Comparison of ENCODE assay signal across 23 cellular contexts in genomic region chr2:239951117-239951734, GRCh38.
"Had no signal": no experiment of that assay in that cellular context is flagged by ENCODE, and none has a peak within 500 bp of the region (broad histone marks: within the 10 kb centered on the region; RNA-seq: fewer than 3 reads in every experiment).

No MANE protein-coding gene starts in this region.

- DNase-seq: activated B cell treated with CpG ODN at 0.5 μM for 24 hours; activated CD4-positive, alpha-beta T cell treated with anti-CD3 and anti-CD28 coated beads for 36 hours; activated CD4-positive, alpha-beta T cell treated with anti-CD3 and anti-CD28 coated beads, Interleukin-2, amount 50 U/mL, for 48 hours; activated gamma-delta T cell; activated naive CD4-positive, alpha-beta T cell treated with anti-CD3 and anti-CD28 coated beads, Interleukin-2, amount 50 U/mL, for 16 hours; activated T-cell treated with anti-CD3 and anti-CD28 coated beads, Interleukin-2, amount 50 U/mL, for 72 hours; brain microvascular endothelial cell; colonic mucosa; effector memory CD8-positive, alpha-beta T cell; foreskin melanocyte; naive thymus-derived CD8-positive, alpha-beta T cell; stimulated activated CD4-positive, alpha-beta T cell treated with anti-CD3 and anti-CD28 coated beads, Interleukin-2, amount 100 ng/mL, for 48 hours; stimulated activated CD8-positive, alpha-beta memory T cell treated with anti-CD3 and anti-CD28 coated beads, Interleukin-4, amount 100 ng/mL, for 48 hours; stimulated activated naive B cell treated with anti-CD40 and anti-IgM and Interleukin-4, amounts not matched to agents 10 μg/mL and 1 μg/mL and 100 μg/mL, for 72 hours; T1000; transverse colon; uterus had no signal

- H3K9me3 ChIP-seq: ascending aorta, colonic mucosa, pancreas, transverse colon, uterus had no signal

- H3K27ac ChIP-seq: brain microvascular endothelial cell, colonic mucosa, hepatocyte, pancreas, transverse colon, uterus had no signal

- H3K27me3 ChIP-seq: ascending aorta, brain microvascular endothelial cell, colonic mucosa, dorsolateral prefrontal cortex, hepatocyte, pancreas, transverse colon, uterus had no signal

- H3K36me3 ChIP-seq: ascending aorta, brain microvascular endothelial cell, colonic mucosa, pancreas, transverse colon, uterus had no signal

- ATAC-seq: activated CD4-positive, alpha-beta T cell treated with anti-CD3 and anti-CD28 coated beads for 36 hours; activated T-cell treated with anti-CD3 and anti-CD28 coated beads, Interleukin-2, amount 50 U/mL, for 72 hours; effector memory CD8-positive, alpha-beta T cell; esophagus mucosa; naive thymus-derived CD8-positive, alpha-beta T cell; pancreas; stimulated activated naive B cell treated with anti-CD40 and anti-IgM and Interleukin-4, amounts not matched to agents 10 μg/mL and 1 μg/mL and 100 μg/mL, for 72 hours had no signal

- H3K4me2 ChIP-seq: hepatocyte had no signal

- H3K4me1 ChIP-seq: colonic mucosa, pancreas had no signal

- H3K4me3 ChIP-seq: ascending aorta, colonic mucosa, dorsolateral prefrontal cortex, hepatocyte, lung, pancreas, transverse colon, uterus had no signal
